In genomic region chr5:4207456-4207855, GRCh38 we compare ENCODE assay signal across 23 cellular contexts.
"Had no signal": no experiment of that assay in that cellular context is flagged by ENCODE, and none has a peak within 500 bp of the region (broad histone marks: within the 10 kb centered on the region; RNA-seq: fewer than 3 reads in every experiment).

No MANE protein-coding gene starts in this region.

- H3K4me1 Mint-ChIP-seq: activated B cell treated with CpG ODN at 0.5 μM for 24 hours; activated CD4-positive, alpha-beta T cell treated with anti-CD3 and anti-CD28 coated beads, Interleukin-2, amount 10 ng/mL, durations not matched to agents 24 days and 14 days; activated CD8-positive, alpha-beta memory T cell treated with anti-CD3 and anti-CD28 coated beads, Interleukin-2, amount 10 ng/mL, durations not matched to agents 7 days and 5 days; activated naive CD8-positive, alpha-beta T cell treated with anti-CD3 and anti-CD28 coated beads, Interleukin-2, amount 50 U/mL, for 24 hours had no signal

- H3K4me1 ChIP-seq: Peyer's patch had no signal

- H3K27ac Mint-ChIP-seq: activated B cell treated with CpG ODN at 0.5 μM for 24 hours; activated CD4-positive, alpha-beta T cell treated with anti-CD3 and anti-CD28 coated beads, Interleukin-2, amount 10 ng/mL, durations not matched to agents 24 days and 14 days; activated CD8-positive, alpha-beta memory T cell treated with anti-CD3 and anti-CD28 coated beads, Interleukin-2, amount 10 ng/mL, durations not matched to agents 7 days and 5 days; activated naive CD4-positive, alpha-beta T cell treated with anti-CD3 and anti-CD28 coated beads, Interleukin-2, amount 50 U/mL, for 72 hours; activated naive CD8-positive, alpha-beta T cell treated with anti-CD3 and anti-CD28 coated beads, Interleukin-2, amount 50 U/mL, for 24 hours; T-helper 1 cell treated with Interleukin-12 subunit alpha and Interleukin-12 subunit beta and Interleukin-4 antibody, amounts not matched to agents 30 μg/mL and 1 μg/mL, for 36 hours had no signal

- H3K36me3 Mint-ChIP-seq: activated CD8-positive, alpha-beta memory T cell treated with anti-CD3 and anti-CD28 coated beads, Interleukin-2, amount 10 ng/mL, durations not matched to agents 7 days and 5 days; activated naive CD4-positive, alpha-beta T cell treated with anti-CD3 and anti-CD28 coated beads, Interleukin-2, amount 50 U/mL, for 72 hours had no signal

- H3K4me3 Mint-ChIP-seq: activated B cell treated with CpG ODN at 0.5 μM for 24 hours; activated CD4-positive, alpha-beta T cell treated with anti-CD3 and anti-CD28 coated beads, Interleukin-2, amount 10 ng/mL, durations not matched to agents 24 days and 14 days; activated CD8-positive, alpha-beta memory T cell treated with anti-CD3 and anti-CD28 coated beads, Interleukin-2, amount 10 ng/mL, durations not matched to agents 7 days and 5 days; activated naive CD8-positive, alpha-beta T cell treated with anti-CD3 and anti-CD28 coated beads, Interleukin-2, amount 50 U/mL, for 24 hours; activated T-cell treated with anti-CD3 and anti-CD28 coated beads, Interleukin-2, amount 50 U/mL, for 4 hours; T-helper 1 cell treated with Interleukin-12 subunit alpha and Interleukin-12 subunit beta and Interleukin-4 antibody, amounts not matched to agents 30 μg/mL and 1 μg/mL, for 36 hours had no signal

- DNase-seq: activated B cell treated with CpG ODN at 0.5 μM for 24 hours; activated CD4-positive, alpha-beta T cell treated with anti-CD3 and anti-CD28 coated beads for 1 hour; activated CD4-positive, alpha-beta T cell treated with anti-CD3 and anti-CD28 coated beads, Interleukin-2, amount 10 ng/mL, durations not matched to agents 24 days and 14 days; activated CD4-positive, alpha-beta T cell treated with anti-CD3 and anti-CD28 coated beads, Interleukin-2, amount 50 U/mL, for 48 hours; activated CD8-positive, alpha-beta memory T cell treated with anti-CD3 and anti-CD28 coated beads, Interleukin-2, amount 10 ng/mL, durations not matched to agents 7 days and 5 days; activated effector memory CD4-positive, alpha-beta T cell treated with anti-CD3 and anti-CD28 coated beads, Interleukin-2, amount 50 U/mL, for 16 hours; activated naive CD4-positive, alpha-beta T cell treated with Interleukin-2 at 50 U/mL for 16 hours; activated naive CD8-positive, alpha-beta T cell treated with anti-CD3 and anti-CD28 coated beads, Interleukin-2, amount 50 U/mL, for 24 hours; activated T-cell treated with anti-CD3 and anti-CD28 coated beads, Interleukin-2, amount 50 U/mL, for 4 hours; amniotic stem cell; Kasumi-1; NCI-H1105 treated with DMSO at 0.1 percent for 48 hours; NCI-H1436 treated with DMSO at 0.1 percent for 48 hours; NCI-H187; NCI-H2081; NCI-H2171; NCI-H2227 treated with DMSO at 0.1 percent for 48 hours; NCI-H446 treated with DMSO at 0.1 percent for 48 hours; Peyer's patch; SHP77 treated with DMSO at 0.1 percent for 48 hours had no signal

- H3K36me3 ChIP-seq: Peyer's patch had no signal

- H3K27me3 Mint-ChIP-seq: activated B cell treated with CpG ODN at 0.5 μM for 24 hours; activated CD4-positive, alpha-beta T cell treated with anti-CD3 and anti-CD28 coated beads, Interleukin-2, amount 10 ng/mL, durations not matched to agents 24 days and 14 days; activated CD8-positive, alpha-beta memory T cell treated with anti-CD3 and anti-CD28 coated beads, Interleukin-2, amount 10 ng/mL, durations not matched to agents 7 days and 5 days; activated naive CD8-positive, alpha-beta T cell treated with anti-CD3 and anti-CD28 coated beads, Interleukin-2, amount 50 U/mL, for 24 hours had no signal

- H3K4me3 ChIP-seq: K562, Peyer's patch had no signal

- H3K27me3 ChIP-seq: Peyer's patch had no signal

- H3K27ac ChIP-seq: Peyer's patch had no signal
